8 cellular contexts compared by ENCODE assay signal in the genomic region with DNA sequence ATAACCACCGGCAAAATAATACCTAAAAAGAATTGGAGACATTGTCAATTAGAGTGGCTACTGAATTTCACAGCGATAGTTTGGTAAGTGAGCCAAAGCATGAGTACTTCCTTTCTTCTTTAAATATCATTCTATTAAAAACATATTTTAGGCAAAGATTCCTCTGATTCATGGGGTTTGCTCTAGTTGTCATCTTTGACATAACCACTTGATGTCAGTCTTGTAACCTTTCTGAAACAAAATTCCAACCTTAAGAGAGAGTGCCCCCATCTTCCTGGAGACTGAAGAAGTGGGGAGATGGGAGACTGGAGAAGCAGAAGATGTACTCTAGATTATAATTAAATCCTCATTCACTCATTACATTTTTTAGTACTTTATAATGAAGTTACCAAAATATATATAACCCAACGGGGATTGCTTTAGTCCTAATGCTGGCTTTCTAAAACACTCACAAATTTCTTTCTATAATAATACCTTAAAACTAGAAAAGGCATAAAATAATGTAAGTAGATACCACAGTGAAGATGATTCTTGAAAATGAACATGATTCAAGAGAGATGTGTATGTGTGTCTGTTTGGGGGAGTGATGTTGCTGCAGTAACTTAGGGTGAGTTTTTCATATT.
DNase-seq lines count a peak whose midpoint lies in the region; ATAC-seq, FAIRE-seq and TF ChIP-seq lines count a peak whose summit lies in the region.

No MANE protein-coding gene starts in this region.

- POLR2A ChIA-PET in endothelial cell of umbilical vein (lab: Charles Lee) = no interaction called here

- ATAC-seq in GM18505 (IDR thresholded peaks at IDR 0.05; ENCODE audit: unreplicated experiment) (no peak), GM21825 (IDR thresholded peaks at IDR 0.05; ENCODE audit: unreplicated experiment) (no peak)

- peaks cover 0 to 4% of the 10 kb centered on the region in 2 experiments for H3K36me3 ChIP-seq in endothelial cell of umbilical vein (ENCODE audit: control insufficient read depth in 2 of 2, extremely low read depth in 1 of 2, insufficient read depth in 2 of 2, low read length in 2 of 2)

- no peaks in the 10 kb centered on the region for H4K20me1 ChIP-seq in endothelial cell of umbilical vein (replicated peaks; ENCODE audit: control insufficient read depth, extremely low read depth, insufficient read depth, low read length)

- dilution Hi-C loops in endothelial cell of umbilical vein (cut with MboI; ENCODE audit: extremely low pct_ligation_motif_present, low sequenced_read_pairs) = no loop called here

- no peaks in the 10 kb centered on the region for H3K9me3 Mint-ChIP-seq in progenitor cell of endocrine pancreas (ENCODE audit: low read depth)

- H3K4me1 Mint-ChIP-seq in progenitor cell of endocrine pancreas (ENCODE audit: low read depth) = peaks cover 2% of the 10 kb centered on the region

- intact Hi-C loops in endothelial cell of umbilical vein (cut with micrococcal nuclease) = loop anchor here (1.0 to 5.0 kb wide), 8 partner anchors 235 to 1309 kb away; partner anchors contain the start of gene PPP3CA

- no TSS peak for BruUV-seq in endothelial cell of umbilical vein (replicated peaks; lab: Mats Ljungman, UMichigan)

- peak overlapping the region; percentile 51 for H3K4me2 ChIP-seq in endothelial cell of umbilical vein (ENCODE audit: insufficient read depth, low read length)

- no peaks in the 10 kb centered on the region for H3K27me3 ChIP-seq in endothelial cell of umbilical vein (ENCODE audit: control insufficient read depth in 2 of 2, insufficient read depth in 2 of 2, low read length in 2 of 2)

- H3K27ac ChIP-seq in endothelial cell of umbilical vein (ENCODE audit: insufficient read depth, low read depth, low read length) = peak overlapping the region; percentile 43

- no peak overlapping the region for H3K4me3 Mint-ChIP-seq in progenitor cell of endocrine pancreas (ENCODE audit: low read depth)

- no peak overlapping the region for H3K9ac ChIP-seq in endothelial cell of umbilical vein (replicated peaks; ENCODE audit: extremely low read depth, insufficient read depth, low read length)

- H3K9me1 ChIP-seq in endothelial cell of umbilical vein (replicated peaks; ENCODE audit: control insufficient read depth, extremely low read depth, insufficient read depth, low read length) = no peaks in the 10 kb centered on the region

- DNase-seq in SIG-M5 treated with dmso at 0.1 percent for 504 hours (lab: John Stamatoyannopoulos, UW; ENCODE audit: unreplicated experiment) (peak; percentile 19), SIG-M5 (lab: John Stamatoyannopoulos, UW) (no peak), NCI-H82 treated with DMSO at 0.1 percent for 48 hours (lab: John Stamatoyannopoulos, UW; ENCODE audit: unreplicated experiment) (peak; percentile 29), endothelial cell of umbilical vein (ENCODE audit: low read depth, low spot score) (peak; percentile 73), progenitor cell of endocrine pancreas (ENCODE audit: low spot score, unreplicated experiment) (no peak), GM19239 (ENCODE audit: insufficient read length, low spot score) (no peak)

- H3K4me3 ChIP-seq in endothelial cell of umbilical vein (replicated peaks in 1 of 3; ENCODE audit: insufficient read depth in 1 of 3, low read depth in 1 of 3, low read length in 3 of 3) = no peak overlapping the region

- peak; percentile 30 to 44 for TF ChIP-seq CTCF in endothelial cell of umbilical vein (IDR thresholded peaks at IDR 0.05; ENCODE audit: extremely low read depth in 1 of 2, insufficient read depth in 1 of 2, low read depth in 1 of 2, low read length in 2 of 2)
- TF ChIP-seq CTCF in progenitor cell of endocrine pancreas (IDR thresholded peaks at IDR 0.05; ENCODE audit: unreplicated experiment) = peak; percentile 58

- peaks cover 18% of the 10 kb centered on the region for H3K4me1 ChIP-seq in endothelial cell of umbilical vein (ENCODE audit: control insufficient read depth, extremely low read depth, insufficient read depth, low read length)

- no peak overlapping the region for H3K27ac Mint-ChIP-seq in progenitor cell of endocrine pancreas

- H3K27me3 Mint-ChIP-seq in progenitor cell of endocrine pancreas = no peaks in the 10 kb centered on the region

- CTCF ChIA-PET in endothelial cell of umbilical vein (lab: Charles Lee) = interaction anchor here (0.8 kb wide), 1 partner anchor 118 kb away, joined by 3 read pairs; no protein-coding TSS in a partner anchor

- TF ChIP-seq POLR2A in endothelial cell of umbilical vein (IDR thresholded peaks at IDR 0.05; ENCODE audit: low read depth, low read length) = no peak
- no peak for TF ChIP-seq POLR2A in GM18505 (IDR thresholded peaks at IDR 0.05; ENCODE audit: borderline replicate concordance, extremely low read depth, insufficient read depth, insufficient read length)

- H2AFZ ChIP-seq in endothelial cell of umbilical vein (ENCODE audit: low read depth, low read length) = peak overlapping the region; percentile 72

- FAIRE-seq in endothelial cell of umbilical vein (lab: Jason Lieb, UNC) (peak; percentile 8), GM19239 (lab: Jason Lieb, UNC) (no peak)

- no peaks in the 10 kb centered on the region for H3K36me3 Mint-ChIP-seq in progenitor cell of endocrine pancreas (ENCODE audit: insufficient read depth)

- no peaks in the 10 kb centered on the region for H3K79me2 ChIP-seq in endothelial cell of umbilical vein (ENCODE audit: control insufficient read depth, insufficient read depth, low read length)

- H3K9me3 ChIP-seq in endothelial cell of umbilical vein (replicated peaks; ENCODE audit: control insufficient read depth, insufficient read depth, low read length) = no peaks in the 10 kb centered on the region

TF ChIP-seq in endothelial cell of umbilical vein, 7 proteins besides CTCF, POLR2A, EP300 and RAD21:
- TF ChIP-seq EZH2 (IDR thresholded peaks at IDR 0.05; ENCODE audit: borderline replicate concordance, low read depth, low read length, severe bottlenecking) (no peak), MYC (IDR thresholded peaks at IDR 0.05; ENCODE audit: low read depth, low read length) (no peak)

Comparison
In these comparisons a context has a peak if more than half of its experiments do, and no peak if none do; other contexts are left out.
1. DNase-seq: peak in SIG-M5 treated with dmso at 0.1 percent for 504 hours (single experiment), NCI-H82 treated with DMSO at 0.1 percent for 48 hours (single experiment) and endothelial cell of umbilical vein (single experiment); none in SIG-M5 (single experiment), progenitor cell of endocrine pancreas (single experiment) and GM19239 (single experiment).